ENCODE assay signal across 8 cellular contexts in genomic region chr2:65300772-65301711, GRCh38.
DNase-seq lines count a peak whose midpoint lies in the region; ATAC-seq lines count a peak whose summit lies in the region.

No MANE protein-coding gene starts in this region.

- peak; percentile 82 for DNase-seq in Ammon's horn (ENCODE audit: low spot score)
- peak in 4 of 5 donors; percentile 35 to 87 (median 46) for DNase-seq in T-helper 1 cell
- DNase-seq in amniotic epithelial cell (ENCODE audit: low read depth), result peak; percentile 32
- DNase-seq in hypothalamus (lab: John Stamatoyannopoulos, UW), result peak in 41 of 51 donors; percentile 3 to 84 (median 42)
- peak; percentile 60 to 72 (median 70) for DNase-seq in stimulated activated CD4-positive, alpha-beta T cell treated with anti-CD3 and anti-CD28 coated beads, Interleukin-12 subunit alpha, Interleukin-12 subunit beta, amount 100 ng/mL, for 48 hours (ENCODE audit: low read depth in 2 of 3, low spot score in 1 of 3)
- no peak for DNase-seq in GOT3 (lab: John Stamatoyannopoulos, UW)

- ATAC-seq in GM19397 (IDR thresholded peaks at IDR 0.05; ENCODE audit: unreplicated experiment) (peak; percentile 90), HG03558 (IDR thresholded peaks at IDR 0.05; ENCODE audit: extremely low read depth, unreplicated experiment) (peak; percentile 57)
